Comparison of ENCODE assay signal across 1 cellular context in genomic region chr19:47657719-47658118, GRCh38.
A peak's percentile ranks its signal among the peaks of the same experiment; 100 is the strongest.
TF ChIP-seq lines count a peak whose summit lies in the region.

No MANE protein-coding gene starts in this region.

TF ChIP-seq in K562, 482 proteins besides CTCF, POLR2A, EP300 and RAD21:
- TF ChIP-seq ZNF668 (CRISPR knock-in tag; IDR thresholded peaks at IDR 0.05) (no peak), RBM25 (IDR thresholded peaks at IDR 0.05; ENCODE audit: low read depth, low read length, severe bottlenecking) (peak; percentile 66)
